ENCODE assay signal across 1 cellular context in genomic region chr6:3053231-3053508, GRCh38.
TF ChIP-seq lines count a peak whose summit lies in the region.

No MANE protein-coding gene starts in this region.

TF ChIP-seq in K562, 482 proteins besides CTCF, POLR2A, EP300 and RAD21 (continued from another document and continues in another):
- TF ChIP-seq ZBTB49 (CRISPR knock-in tag; IDR thresholded peaks at IDR 0.05; ENCODE audit: borderline replicate concordance) (no peak), CGGBP1 (CRISPR knock-in tag; IDR thresholded peaks at IDR 0.05) (no peak), SLC30A9 (CRISPR knock-in tag; IDR thresholded peaks at IDR 0.05) (no peak), TSHZ1 (CRISPR knock-in tag; IDR thresholded peaks at IDR 0.05) (no peak), PRPF4 (IDR thresholded peaks at IDR 0.05; ENCODE audit: insufficient read depth, low read depth, low read length, poor library complexity, severe bottlenecking) (no peak), E2F1 (CRISPR knock-in tag; IDR thresholded peaks at IDR 0.05) (no peak), TCF3 (CRISPR knock-in tag; IDR thresholded peaks at IDR 0.05) (no peak), CHCHD3 (CRISPR knock-in tag; IDR thresholded peaks at IDR 0.05) (no peak), CC2D1A (IDR thresholded peaks at IDR 0.05) (no peak), U2AF1 (optimal IDR thresholded peaks at IDR 0.05; ENCODE audit: low read depth, low read length) (no peak), PRDM10 (IDR thresholded peaks at IDR 0.05; ENCODE audit: partially characterized antibody) (no peak), AFF1 (IDR thresholded peaks at IDR 0.05; ENCODE audit: low read depth in 1 of 2, partially characterized antibody in 2 of 2) (peak in 1 of 2 experiments; percentile 32), DACH1 (IDR thresholded peaks at IDR 0.05; ENCODE audit: partially characterized antibody) (peak; percentile 11), LARP7 (IDR thresholded peaks at IDR 0.05) (no peak), TFAM (CRISPR knock-in tag; conservative IDR thresholded peaks at IDR 0.05) (no peak), ZNF212 (CRISPR knock-in tag; IDR thresholded peaks at IDR 0.05) (no peak), ARID3A (IDR thresholded peaks at IDR 0.05; ENCODE audit: borderline replicate concordance, low read depth, low read length) (peak; percentile 27; the same call in 1 of the 2 replicates), PHB2 (IDR thresholded peaks at IDR 0.05; ENCODE audit: low read depth) (0 out of 2 replicates have a peak, but pooled peaks have one; percentile 15), LEF1 (IDR thresholded peaks at IDR 0.05) (no peak), ZNF785 (CRISPR knock-in tag; IDR thresholded peaks at IDR 0.05) (no peak), BRD4 (IDR thresholded peaks at IDR 0.05) (no peak), BRF2 (IDR thresholded peaks at IDR 0.05; ENCODE audit: borderline replicate concordance, insufficient read depth, insufficient read length) (no peak), NR4A1 (CRISPR knock-in tag; IDR thresholded peaks at IDR 0.05) (no peak), NR4A1 (tag; IDR thresholded peaks at IDR 0.05) (0 out of 2 replicates have a peak, but pooled peaks have one; percentile 5), KDM1A (IDR thresholded peaks at IDR 0.05) (no peak), KAT7 (CRISPR knock-in tag; IDR thresholded peaks at IDR 0.05; ENCODE audit: borderline replicate concordance) (no peak), GATA2 (CRISPR knock-in tag; IDR thresholded peaks at IDR 0.05) (no peak), NR0B1 (IDR thresholded peaks at IDR 0.05; ENCODE audit: partially characterized antibody) (no peak), PBX2 (CRISPR knock-in tag; IDR thresholded peaks at IDR 0.05; ENCODE audit: low read depth) (no peak), PBX2 (tag; conservative IDR thresholded peaks at IDR 0.05; ENCODE audit: low read depth) (no peak), MEIS2 (IDR thresholded peaks at IDR 0.05; ENCODE audit: partially characterized antibody) (no peak), ATF3 (IDR thresholded peaks at IDR 0.05) (no peak), ATF3 (CRISPR knock-in tag; conservative IDR thresholded peaks at IDR 0.05) (no peak)
